32 cellular contexts compared by ENCODE assay signal in the genomic region with DNA sequence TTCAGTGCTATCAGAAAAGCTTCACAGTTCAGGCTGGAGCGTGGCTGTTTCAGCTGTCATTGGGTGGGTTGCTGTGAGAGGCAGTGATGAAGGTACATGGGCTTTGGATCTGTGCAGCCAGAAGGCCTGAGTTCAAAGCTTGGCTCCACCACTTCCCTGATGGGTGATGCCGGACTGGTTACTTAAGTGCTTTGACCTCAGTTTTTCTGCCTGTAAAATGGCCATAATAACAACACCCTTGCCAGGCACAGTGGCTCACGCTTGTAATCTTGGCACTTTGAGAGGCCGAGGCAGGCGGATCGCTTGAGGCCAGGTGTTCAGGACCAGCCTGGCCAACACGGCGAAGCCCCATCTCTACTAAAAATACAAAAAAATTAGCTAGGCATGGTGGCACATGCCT. TPM values are rescaled to one million over a fixed set of nuclear protein-coding genes. Genes with fewer than 3 reads are reported as not detected.
"Had no signal": no experiment of that assay in that cellular context is flagged by ENCODE, and none has a peak within 500 bp of the region (broad histone marks: within the 10 kb centered on the region; RNA-seq: fewer than 3 reads in every experiment).

No MANE protein-coding gene starts in this region.

- H3K9me3 ChIP-seq: ovary, psoas muscle, spleen, thoracic aorta, thyroid gland, tibial nerve, upper lobe of left lung, vagina had no signal

- FAIRE-seq: urothelium cell line had no signal

- H3K9ac ChIP-seq: parathyroid adenoma had no signal

- H3K4me2 ChIP-seq: smooth muscle cell had no signal

- H2AFZ ChIP-seq: parathyroid adenoma had no signal

- H3K27me3 ChIP-seq: ovary, thyroid gland, upper lobe of left lung, vagina had no signal

- H3K36me3 ChIP-seq: ovary, spleen, thoracic aorta, thyroid gland, tibial nerve, upper lobe of left lung, vagina had no signal

- ATAC-seq: naive thymus-derived CD8-positive, alpha-beta T cell; natural killer cell treated with Interleukin-12 subunit alpha and Interleukin-12 subunit beta and Interleukin-15 and Interleukin-18, amount 100 ng/mL, for 72 hours; psoas muscle; right cardiac atrium; sciatic nerve; stimulated activated memory B cell treated with anti-CD40 and anti-IgM and Interleukin-4, amounts not matched to agents 10 μg/mL and 1 μg/mL and 100 μg/mL, for 72 hours; stimulated activated naive CD8-positive, alpha-beta T cell treated with anti-CD3 and anti-CD28 coated beads, Interleukin-15, amount 100 ng/mL, for 72 hours; stimulated activated naive CD8-positive, alpha-beta T cell treated with anti-CD3 and anti-CD28 coated beads, Interleukin-15, Interleukin-2, amounts not matched to agents 100 U/mL and 50 U/mL, for 24 hours had no signal

- H3K27ac Mint-ChIP-seq: naive thymus-derived CD8-positive, alpha-beta T cell; natural killer cell treated with Interleukin-12 subunit alpha and Interleukin-12 subunit beta and Interleukin-15 and Interleukin-18, amount 100 ng/mL, for 72 hours; progenitor cell of endocrine pancreas; stimulated activated memory B cell treated with anti-CD40 and anti-IgM and Interleukin-4, amounts not matched to agents 10 μg/mL and 1 μg/mL and 100 μg/mL, for 72 hours; stimulated activated naive CD8-positive, alpha-beta T cell treated with anti-CD3 and anti-CD28 coated beads, Interleukin-15, amount 100 ng/mL, for 72 hours had no signal

- H3K27me3 Mint-ChIP-seq: progenitor cell of endocrine pancreas; stimulated activated naive CD8-positive, alpha-beta T cell treated with anti-CD3 and anti-CD28 coated beads, Interleukin-15, amount 100 ng/mL, for 72 hours had no signal

- DNase-seq: naive thymus-derived CD8-positive, alpha-beta T cell; nephron progenitor cell; occipital lobe; ovary; psoas muscle; right cardiac atrium; spleen; stimulated activated CD4-positive, alpha-beta T cell treated with anti-CD3 and anti-CD28 coated beads, Interleukin-12 subunit alpha, Interleukin-12 subunit beta, amount 100 ng/mL, for 4 hours; stimulated activated CD4-positive, alpha-beta T cell treated with anti-CD3 and anti-CD28 coated beads, Interleukin-1b, Interleukin-23, amount 100 ng/mL, for 48 hours; stimulated activated CD4-positive, alpha-beta T cell treated with anti-CD3 and anti-CD28 coated beads, Interleukin-4, amount 100 ng/mL, for 1 hour; stimulated activated CD4-positive, alpha-beta T cell treated with anti-CD3 and anti-CD28 coated beads, Interleukin-4, amount 100 ng/mL, for 4 hours; stimulated activated CD8-positive, alpha-beta memory T cell treated with anti-CD3 and anti-CD28 coated beads, Interleukin-4, amount 100 ng/mL, for 48 hours; stimulated activated naive CD4-positive, alpha-beta T cell; stimulated activated naive CD8-positive, alpha-beta T cell treated with anti-CD3 and anti-CD28 coated beads, Interleukin-15, amount 100 ng/mL, for 72 hours; stimulated activated naive CD8-positive, alpha-beta T cell treated with anti-CD3 and anti-CD28 coated beads, Interleukin-15, Interleukin-2, amounts not matched to agents 100 U/mL and 50 U/mL, for 24 hours; substantia nigra; thyroid gland; upper lobe of left lung had no signal

- H3K4me1 Mint-ChIP-seq: naive thymus-derived CD8-positive, alpha-beta T cell; neural crest cell; stimulated activated memory B cell treated with anti-CD40 and anti-IgM and Interleukin-4, amounts not matched to agents 10 μg/mL and 1 μg/mL and 100 μg/mL, for 72 hours; stimulated activated naive CD8-positive, alpha-beta T cell treated with anti-CD3 and anti-CD28 coated beads, Interleukin-15, amount 100 ng/mL, for 72 hours had no signal

- H3K4me3 Mint-ChIP-seq: naive thymus-derived CD8-positive, alpha-beta T cell; natural killer cell treated with Interleukin-12 subunit alpha and Interleukin-12 subunit beta and Interleukin-15 and Interleukin-18, amount 100 ng/mL, for 72 hours; nephron progenitor cell; neural crest cell; stimulated activated memory B cell treated with anti-CD40 and anti-IgM and Interleukin-4, amounts not matched to agents 10 μg/mL and 1 μg/mL and 100 μg/mL, for 72 hours; stimulated activated naive CD8-positive, alpha-beta T cell treated with anti-CD3 and anti-CD28 coated beads, Interleukin-15, amount 100 ng/mL, for 72 hours had no signal

- H3K9me3 Mint-ChIP-seq: naive thymus-derived CD8-positive, alpha-beta T cell; natural killer cell treated with Interleukin-12 subunit alpha and Interleukin-12 subunit beta and Interleukin-15 and Interleukin-18, amount 100 ng/mL, for 72 hours; nephron progenitor cell; neural crest cell; stimulated activated memory B cell treated with anti-CD40 and anti-IgM and Interleukin-4, amounts not matched to agents 10 μg/mL and 1 μg/mL and 100 μg/mL, for 72 hours; stimulated activated naive CD8-positive, alpha-beta T cell treated with anti-CD3 and anti-CD28 coated beads, Interleukin-15, amount 100 ng/mL, for 72 hours had no signal

- H3K36me3 Mint-ChIP-seq: naive thymus-derived CD8-positive, alpha-beta T cell; natural killer cell treated with Interleukin-12 subunit alpha and Interleukin-12 subunit beta and Interleukin-15 and Interleukin-18, amount 100 ng/mL, for 72 hours; stimulated activated memory B cell treated with anti-CD40 and anti-IgM and Interleukin-4, amounts not matched to agents 10 μg/mL and 1 μg/mL and 100 μg/mL, for 72 hours had no signal

- H3K4me1 ChIP-seq: psoas muscle, spleen, thyroid gland, tibial nerve, upper lobe of left lung, vagina had no signal

- H3K4me3 ChIP-seq: ovary, psoas muscle, skin epidermis, smooth muscle cell, spleen, thoracic aorta, thyroid gland, tibial nerve, upper lobe of left lung, vagina had no signal

- H3K79me2 ChIP-seq: parathyroid adenoma had no signal

- H3K27ac ChIP-seq: ovary, parathyroid adenoma, psoas muscle, skin epidermis, spleen, thoracic aorta, thyroid gland, tibial nerve, upper lobe of left lung, vagina had no signal

RNA-seq across cellular contexts. Expression of a gene that starts 30.6 kb away (rescaled TPM):
- total RNA-seq: naive thymus-derived CD8-positive, alpha-beta T cell; natural killer cell treated with Interleukin-12 subunit alpha and Interleukin-12 subunit beta and Interleukin-15 and Interleukin-18, amount 100 ng/mL, for 72 hours; osteoblast; psoas muscle; thyroid gland; ureter; vagina had no signal
- polyA plus RNA-seq: naive thymus-derived CD8-positive, alpha-beta T cell had no signal
